In the genomic region with DNA sequence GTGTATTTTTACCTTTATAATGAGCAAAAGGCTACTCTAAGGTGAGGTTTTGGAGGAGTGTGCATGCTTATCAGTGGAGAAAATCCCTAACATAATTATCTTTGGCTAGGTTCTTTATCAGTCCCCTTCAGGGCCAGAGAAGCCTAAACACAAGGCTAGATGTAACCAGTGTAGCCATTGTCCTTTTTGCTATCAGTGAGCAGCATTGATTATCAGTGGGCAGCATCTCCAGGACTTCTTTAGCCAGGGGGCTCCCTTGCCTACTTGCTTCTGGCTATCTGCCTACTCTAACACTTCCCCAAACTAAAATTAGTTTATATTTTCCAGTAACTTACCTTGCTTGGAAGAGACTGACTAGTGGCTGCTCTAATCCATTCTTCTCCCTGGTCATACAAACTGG, we compare ENCODE assay signal across 26 cellular contexts.
"Had no signal": no experiment of that assay in that cellular context is flagged by ENCODE, and none has a peak within 500 bp of the region (broad histone marks: within the 10 kb centered on the region; RNA-seq: fewer than 3 reads in every experiment).

No MANE protein-coding gene starts in this region.

- DNase-seq: activated CD4-positive, alpha-beta memory T cell treated with anti-CD3 and anti-CD28 coated beads, Interleukin-2, amount 10 ng/mL, durations not matched to agents 7 days and 5 days; activated CD4-positive, alpha-beta T cell treated with anti-CD3 and anti-CD28 coated beads for 1 hour; activated CD4-positive, alpha-beta T cell treated with anti-CD3 and anti-CD28 coated beads for 4 hours; activated CD4-positive, alpha-beta T cell treated with anti-CD3 and anti-CD28 coated beads, Interleukin-2, amount 10 ng/mL, durations not matched to agents 7 days and 5 days; activated CD4-positive, alpha-beta T cell treated with anti-CD3 and anti-CD28 coated beads, Interleukin-2, amount 50 U/mL, for 4 hours; activated gamma-delta T cell; activated naive CD4-positive, alpha-beta T cell; activated naive CD4-positive, alpha-beta T cell treated with anti-CD3 and anti-CD28 coated beads, Interleukin-2, amount 10 ng/mL, durations not matched to agents 7 days and 5 days; activated naive CD8-positive, alpha-beta T cell treated with anti-CD3 and anti-CD28 coated beads, Interleukin-2, amount 10 ng/mL, durations not matched to agents 7 days and 5 days; activated T-cell treated with anti-CD3 and anti-CD28 coated beads, Interleukin-2, amount 50 U/mL, for 48 hours; central memory CD4-positive, alpha-beta T cell; cerebellar nuclear complex; colonic mucosa; effector CD8-positive, alpha-beta T cell; foreskin fibroblast; head of caudate nucleus; T-helper 2 cell had no signal

- H3K9me3 ChIP-seq: ascending aorta, breast epithelium, colonic mucosa had no signal

- H3K27me3 ChIP-seq: ascending aorta, breast epithelium, cardiac muscle cell, colonic mucosa had no signal

- H3K27ac ChIP-seq: ascending aorta, breast epithelium, cardiac muscle cell, colonic mucosa, VCaP had no signal

- H3K36me3 ChIP-seq: ascending aorta, breast epithelium, cardiac muscle cell, colonic mucosa had no signal

- FAIRE-seq: frontal cortex, TTC549 had no signal

- ATAC-seq: activated naive CD4-positive, alpha-beta T cell treated with anti-CD3 and anti-CD28 coated beads, Interleukin-2, amount 50 U/mL, for 72 hours; esophagus mucosa; WTC11 had no signal

- H3K4me3 ChIP-seq: ascending aorta, breast epithelium, cardiac muscle cell, colonic mucosa had no signal

- H3K4me1 ChIP-seq: ascending aorta, breast epithelium, colonic mucosa had no signal
